Comparison of ENCODE assay signal across 1 cellular context in genomic region chr17:49798182-49798581, GRCh38.
TF ChIP-seq lines count a peak whose summit lies in the region.

No MANE protein-coding gene starts in this region.

TF ChIP-seq in SK-N-SH treated with all-trans-retinoic acid at 6 μM for 48 hours, 23 proteins besides CTCF, POLR2A, EP300 and RAD21 (continued from another document):
- TF ChIP-seq, protein P1, sequence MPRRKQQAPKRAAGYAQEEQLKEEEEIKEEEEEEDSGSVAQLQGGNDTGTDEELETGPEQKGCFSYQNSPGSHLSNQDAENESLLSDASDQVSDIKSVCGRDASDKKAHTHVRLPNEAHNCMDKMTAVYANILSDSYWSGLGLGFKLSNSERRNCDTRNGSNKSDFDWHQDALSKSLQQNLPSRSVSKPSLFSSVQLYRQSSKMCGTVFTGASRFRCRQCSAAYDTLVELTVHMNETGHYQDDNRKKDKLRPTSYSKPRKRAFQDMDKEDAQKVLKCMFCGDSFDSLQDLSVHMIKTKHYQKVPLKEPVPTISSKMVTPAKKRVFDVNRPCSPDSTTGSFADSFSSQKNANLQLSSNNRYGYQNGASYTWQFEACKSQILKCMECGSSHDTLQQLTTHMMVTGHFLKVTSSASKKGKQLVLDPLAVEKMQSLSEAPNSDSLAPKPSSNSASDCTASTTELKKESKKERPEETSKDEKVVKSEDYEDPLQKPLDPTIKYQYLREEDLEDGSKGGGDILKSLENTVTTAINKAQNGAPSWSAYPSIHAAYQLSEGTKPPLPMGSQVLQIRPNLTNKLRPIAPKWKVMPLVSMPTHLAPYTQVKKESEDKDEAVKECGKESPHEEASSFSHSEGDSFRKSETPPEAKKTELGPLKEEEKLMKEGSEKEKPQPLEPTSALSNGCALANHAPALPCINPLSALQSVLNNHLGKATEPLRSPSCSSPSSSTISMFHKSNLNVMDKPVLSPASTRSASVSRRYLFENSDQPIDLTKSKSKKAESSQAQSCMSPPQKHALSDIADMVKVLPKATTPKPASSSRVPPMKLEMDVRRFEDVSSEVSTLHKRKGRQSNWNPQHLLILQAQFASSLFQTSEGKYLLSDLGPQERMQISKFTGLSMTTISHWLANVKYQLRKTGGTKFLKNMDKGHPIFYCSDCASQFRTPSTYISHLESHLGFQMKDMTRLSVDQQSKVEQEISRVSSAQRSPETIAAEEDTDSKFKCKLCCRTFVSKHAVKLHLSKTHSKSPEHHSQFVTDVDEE (CRISPR knock-in tag; IDR thresholded peaks at IDR 0.05) = no peak
- TF ChIP-seq ZFP30 (CRISPR knock-in tag; IDR thresholded peaks at IDR 0.05) (no peak), SNAI2 (CRISPR knock-in tag; IDR thresholded peaks at IDR 0.05) (no peak), ZNF565 (CRISPR knock-in tag; conservative IDR thresholded peaks at IDR 0.05; ENCODE audit: low read depth) (no peak)
